In genomic region chr16:68299571-68300453, GRCh38 we compare ENCODE assay signal across 11 cellular contexts. TPM values are rescaled to one million over a fixed set of nuclear protein-coding genes. Genes with fewer than 3 reads are reported as not detected.
DNase-seq lines count a peak whose midpoint lies in the region; ATAC-seq, FAIRE-seq and TF ChIP-seq lines count a peak whose summit lies in the region.
"Had no signal": no experiment of that assay in that cellular context is flagged by ENCODE, and none has a peak within 500 bp of the region (broad histone marks: within the 10 kb centered on the region; RNA-seq: fewer than 3 reads in every experiment).

No MANE protein-coding gene starts in this region.

- no peak for FAIRE-seq in astrocyte (lab: Jason Lieb, UNC)
- FAIRE-seq: D721Med had no signal

- H3K27ac Mint-ChIP-seq in GM23338 (no peak overlapping the region), astrocyte (ENCODE audit: unreplicated experiment) (peak overlapping the region; percentile 83)

- POLR2A ChIA-PET in A673 (lab: Charles Lee; ENCODE audit: low non-redundant PET) = interaction anchor here (0.6 kb wide), 1 partner anchor 11 kb away, joined by 4 read pairs; the partner anchor contains the start of genes PRMT7 and SLC7A6OS

- H4K20me1 ChIP-seq in GM23338 (replicated peaks; ENCODE audit: insufficient read depth) = peaks cover 42% of the 10 kb centered on the region
- H4K20me1 ChIP-seq in astrocyte (ENCODE audit: insufficient read depth, low read length) = peaks cover 63% of the 10 kb centered on the region

- DNase-seq in A673 (ENCODE audit: low spot score) (no peak), GM23338 (ENCODE audit: low spot score) (no peak), astrocyte (ENCODE audit: low read depth) (no peak), middle frontal gyrus (ENCODE audit: extremely low spot score, low spot score) (no peak), left lobe of liver (ENCODE audit: low spot score) (no peak), HAP-1 (ENCODE audit: low spot score in 2 of 2) (no peak), RPMI8226 (no peak)
- DNase-seq: NCI-H1092, OCI-M1 had no signal

- peaks cover 2% of the 10 kb centered on the region for H3K27me3 Mint-ChIP-seq in GM23338 (ENCODE audit: insufficient read depth, low read depth, poor library complexity)
- no peaks in the 10 kb centered on the region for H3K27me3 Mint-ChIP-seq in astrocyte (ENCODE audit: low read depth, unreplicated experiment)

- H3K4me3 Mint-ChIP-seq in GM23338 (no peak overlapping the region), astrocyte (ENCODE audit: unreplicated experiment) (peak overlapping the region; percentile 48)

- H3K27me3 ChIP-seq in A673 (replicated peaks; ENCODE audit: insufficient read depth, low read depth, low read length, poor library complexity) = no peaks in the 10 kb centered on the region
- no peaks in the 10 kb centered on the region for H3K27me3 ChIP-seq in GM23338 (ENCODE audit: insufficient read depth)
- no peaks in the 10 kb centered on the region for H3K27me3 ChIP-seq in astrocyte (ENCODE audit: insufficient read depth, low read length)
- H3K27me3 ChIP-seq in muscle layer of duodenum (ENCODE audit: low read depth, low read length) = no peaks in the 10 kb centered on the region
- no peaks in the 10 kb centered on the region for H3K27me3 ChIP-seq in HAP-1 (ENCODE audit: low read depth)

- peaks cover 31% of the 10 kb centered on the region for H3K4me1 ChIP-seq in A673 (ENCODE audit: insufficient read depth, low read length, poor library complexity, severe bottlenecking)
- no peaks in the 10 kb centered on the region for H3K4me1 ChIP-seq in GM23338 (ENCODE audit: insufficient read depth)
- peaks cover 13% of the 10 kb centered on the region for H3K4me1 ChIP-seq in astrocyte (ENCODE audit: insufficient read depth, low read length)
- peaks cover 11 to 21% of the 10 kb centered on the region in 2 donors for H3K4me1 ChIP-seq in muscle layer of duodenum (ENCODE audit: control insufficient read depth in 1 of 2, insufficient read depth in 2 of 2, low read length in 2 of 2)
- H3K4me1 ChIP-seq in HAP-1 = no peaks in the 10 kb centered on the region

- H3K4me1 Mint-ChIP-seq in GM23338 (peaks cover 2% of the 10 kb centered on the region; the same call in 1 of the 3 replicates), astrocyte (ENCODE audit: low read depth, unreplicated experiment) (peaks cover 44% of the 10 kb centered on the region)

- in situ Hi-C loops in HAP-1 (cut with MboI; ENCODE audit: low sequenced_read_pairs) = no loop called here

- no TSS peak for BruUV-seq in A673 (replicated peaks; lab: Mats Ljungman, UMichigan)

- H3F3A ChIP-seq in GM23338 (replicated peaks; ENCODE audit: low read depth) = peaks cover 18% of the 10 kb centered on the region; the same call in 1 of the 2 replicates

- intact Hi-C loops in A673 (cut with micrococcal nuclease; ENCODE audit: unreplicated experiment) = no loop called here

- H3K36me3 ChIP-seq in A673 (ENCODE audit: insufficient read depth, low read length, poor library complexity, severe bottlenecking) (peaks cover 78% of the 10 kb centered on the region), GM23338 (ENCODE audit: insufficient read depth) (peaks cover 46% of the 10 kb centered on the region), astrocyte (ENCODE audit: insufficient read depth, low read length) (peaks cover 69% of the 10 kb centered on the region), muscle layer of duodenum (ENCODE audit: control insufficient read depth in 1 of 2, insufficient read depth in 2 of 2, low read length in 2 of 2) (peaks cover 53 to 66% of the 10 kb centered on the region in 2 donors), HAP-1 (replicated peaks) (peaks cover 87% of the 10 kb centered on the region)

- H2AFZ ChIP-seq in GM23338 = no peak overlapping the region
- no peak overlapping the region for H2AFZ ChIP-seq in astrocyte (ENCODE audit: low read depth, low read length)

- H3K27ac ChIP-seq in A673 (ENCODE audit: low read depth, low read length, poor library complexity, severe bottlenecking) = peak overlapping the region; percentile 64
- H3K27ac ChIP-seq in GM23338 (ENCODE audit: low read depth) = peak overlapping the region; percentile 26; the same call in 1 of the 2 replicates
- H3K27ac ChIP-seq in astrocyte (ENCODE audit: low read depth, low read length) = peak overlapping the region; percentile 5
- H3K27ac ChIP-seq in muscle layer of duodenum (ENCODE audit: low read length) = peak overlapping the region; percentile 4

- H3K9ac ChIP-seq in astrocyte (ENCODE audit: low read length) = peak overlapping the region; percentile 29

- H3K79me2 ChIP-seq in GM23338 (replicated peaks; ENCODE audit: insufficient read depth) = no peaks in the 10 kb centered on the region
- peaks cover 28% of the 10 kb centered on the region for H3K79me2 ChIP-seq in astrocyte (ENCODE audit: insufficient read depth, low read length)

- H3K36me3 Mint-ChIP-seq in GM23338 (ENCODE audit: low read depth) = peaks cover 74% of the 10 kb centered on the region
- peaks cover 12% of the 10 kb centered on the region for H3K36me3 Mint-ChIP-seq in astrocyte (ENCODE audit: low read depth, unreplicated experiment)

- H3K4me2 ChIP-seq in GM23338 (no peak overlapping the region), astrocyte (ENCODE audit: low read length) (no peak overlapping the region)

- ATAC-seq in GM23338 (no peak), left lobe of liver (no peak)

- H3K9me3 Mint-ChIP-seq in GM23338 = no peaks in the 10 kb centered on the region
- H3K9me3 Mint-ChIP-seq in astrocyte (ENCODE audit: unreplicated experiment) = no peaks in the 10 kb centered on the region

- no peaks in the 10 kb centered on the region for H3K9me2 ChIP-seq in GM23338 (ENCODE audit: insufficient read depth)

- no peaks in the 10 kb centered on the region for H3K9me3 ChIP-seq in A673 (ENCODE audit: low read depth, low read length, poor library complexity, severe bottlenecking)
- no peaks in the 10 kb centered on the region for H3K9me3 ChIP-seq in astrocyte (ENCODE audit: insufficient read depth, low read depth, low read length)
- no peaks in the 10 kb centered on the region for H3K9me3 ChIP-seq in muscle layer of duodenum (ENCODE audit: control insufficient read depth in 1 of 2, low read length in 2 of 2)
- no peaks in the 10 kb centered on the region for H3K9me3 ChIP-seq in HAP-1

- CTCF ChIA-PET in A673 (lab: Charles Lee) = interaction anchor here (1.2 to 1.5 kb wide), 2 partner anchors 11 to 36 kb away, joined by 3 to 4 read pairs; partner anchors contain the start of genes PRMT7, SLC7A6 and SLC7A6OS

- H3K4me3 ChIP-seq in A673 (ENCODE audit: low read depth, low read length, poor library complexity, severe bottlenecking) (peak overlapping the region; percentile 7), GM23338 (no peak overlapping the region), astrocyte (ENCODE audit: insufficient read depth, low read depth, low read length) (no peak overlapping the region), muscle layer of duodenum (ENCODE audit: low read depth in 1 of 2, low read length in 2 of 2) (no peak overlapping the region), HAP-1 (no peak overlapping the region)

- TF ChIP-seq CTCF in A673 (conservative IDR thresholded peaks at IDR 0.05; ENCODE audit: low read depth, low read length) = no peak
- TF ChIP-seq CTCF in GM23338 (conservative IDR thresholded peaks at IDR 0.05; ENCODE audit: low read depth in 2 of 2) = no peak
- TF ChIP-seq CTCF in astrocyte (IDR thresholded peaks at IDR 0.05; ENCODE audit: insufficient read depth, low read depth, low read length) = no peak

TF ChIP-seq in GM23338, 12 proteins besides CTCF, POLR2A, EP300 and RAD21:
- TF ChIP-seq STAT1 (IDR thresholded peaks at IDR 0.05; ENCODE audit: unreplicated experiment) (no peak), EZH2 (IDR thresholded peaks at IDR 0.05; ENCODE audit: low read depth, unreplicated experiment) (no peak), NANOG (IDR thresholded peaks at IDR 0.05; ENCODE audit: borderline replicate concordance) (no peak)

RNA-seq across cellular contexts. Expression of gene SLC7A6OS, which starts 10.9 kb away (rescaled TPM):
- total RNA-seq in A673 (2021) (24.5 and 25.3 TPM in 2 replicates), astrocyte (12.6 and 16.7 TPM in 2 replicates), left lobe of liver (5.8 TPM)
- 16.4 and 16.5 TPM in 2 replicates for total RNA-seq in GM23338 (2014; rRNA removed; shearing (Covaris generic))
- 13.8 and 17.9 TPM in 2 replicates for polyA plus RNA-seq in GM23338 (2016; fragmentation: Nextera tagmentation; extraction: Ambion mirVana)

RNA-seq across cellular contexts. Expression of gene PRMT7, which starts 11.0 kb away (rescaled TPM):
- 60.2 and 66.2 TPM in 2 replicates for total RNA-seq in A673 (2021)
- 61.9 and 65.3 TPM in 2 replicates for total RNA-seq in GM23338 (2014; rRNA removed; shearing (Covaris generic))
- 20.2 TPM in 2 replicates for polyA plus RNA-seq in GM23338 (2016; fragmentation: Nextera tagmentation; extraction: Ambion mirVana)
- 36.7 and 41.5 TPM in 2 replicates for total RNA-seq in astrocyte
- 27.7 TPM for total RNA-seq in left lobe of liver

RNA-seq across cellular contexts. Expression of gene SLC7A6, which starts 35.5 kb away (rescaled TPM):
- 43.6 and 58.7 TPM in 2 replicates for total RNA-seq in A673 (2021)
- 19.7 and 30.9 TPM in 2 replicates for total RNA-seq in GM23338 (2014; rRNA removed; shearing (Covaris generic))
- 15.0 and 16.6 TPM in 2 replicates for polyA plus RNA-seq in GM23338 (2016; fragmentation: Nextera tagmentation; extraction: Ambion mirVana)
- 66.3 and 71.9 TPM in 2 replicates for total RNA-seq in astrocyte
- 1.6 TPM for total RNA-seq in left lobe of liver

RNA-seq across cellular contexts. Expression of gene PLA2G15, which starts 54.6 kb away (rescaled TPM):
- total RNA-seq in A673 (2021) (6.8 and 8.1 TPM in 2 replicates), astrocyte (25.0 and 26.8 TPM in 2 replicates), left lobe of liver (12.5 TPM)
- total RNA-seq in GM23338 (2014; rRNA removed; shearing (Covaris generic)) = 14.8 and 14.9 TPM in 2 replicates
- 3.1 TPM in 2 replicates for polyA plus RNA-seq in GM23338 (2016; fragmentation: Nextera tagmentation; extraction: Ambion mirVana)

Comparison
In these comparisons a context has a peak if more than half of its experiments do, and no peak if none do; other contexts are left out.
1. H3K27ac ChIP-seq: peak in every context shown above with its lines; median percentile 64 in A673; 26 in GM23338; 5 in astrocyte; 4 in muscle layer of duodenum.